8 cellular contexts compared by ENCODE assay signal in genomic region chr7:83655951-83656556, GRCh38. TPM values are rescaled to one million over a fixed set of nuclear protein-coding genes. Genes with fewer than 3 reads are reported as not detected.
DNase-seq lines count a peak whose midpoint lies in the region; ATAC-seq, FAIRE-seq and TF ChIP-seq lines count a peak whose summit lies in the region.

No MANE protein-coding gene starts in this region.

- ATAC-seq in HG03135 (IDR thresholded peaks at IDR 0.05; ENCODE audit: unreplicated experiment): peak; percentile 95
- ATAC-seq in HG03469 (IDR thresholded peaks at IDR 0.05; ENCODE audit: unreplicated experiment): no peak

- H3K4me3 ChIP-seq in AG09309 (ENCODE audit: control insufficient read depth, low read depth, low read length) (no peak overlapping the region), choroid plexus epithelial cell (ENCODE audit: low read depth, low read length) (no peak overlapping the region)

- peak; percentile 38 for FAIRE-seq in GM18507 (lab: Jason Lieb, UNC)

- peak; percentile 4 for DNase-seq in AG09309 (ENCODE audit: low read depth)
- DNase-seq in GM18507 (ENCODE audit: extremely low spot score, insufficient read length, low read depth): no peak
- peak; percentile 41 for DNase-seq in NCI-H345 treated with DMSO at 0.1 percent for 48 hours (lab: John Stamatoyannopoulos, UW; ENCODE audit: unreplicated experiment)
- DNase-seq in choroid plexus epithelial cell (ENCODE audit: low read depth): peak; percentile 81
- peak; percentile 70 for DNase-seq in myocyte (ENCODE audit: low read depth)
- no peak for DNase-seq in stimulated activated CD4-positive, alpha-beta T cell treated with anti-CD3 and anti-CD28 coated beads, Interleukin-4, amount 100 ng/mL, for 1 hour

- peak; percentile 80 for TF ChIP-seq CTCF in AG09309 (IDR thresholded peaks at IDR 0.05; ENCODE audit: control insufficient read depth, insufficient read depth, low read depth, low read length, missing control alignments)
- TF ChIP-seq CTCF in choroid plexus epithelial cell (conservative IDR thresholded peaks at IDR 0.05; ENCODE audit: low read depth, low read length): peak; percentile 89

RNA-seq across cellular contexts. Expression of gene SEMA3E, which starts 7.1 kb away (rescaled TPM):
- 2.4 and 3.2 TPM in 2 replicates for total RNA-seq in myocyte
- polyA plus RNA-seq in myocyte (2012): 0.63 TPM

Comparison
In these comparisons a context has a peak if more than half of its experiments do, and no peak if none do; other contexts are left out.
1. DNase-seq: peak in AG09309 (single experiment), NCI-H345 treated with DMSO at 0.1 percent for 48 hours (single experiment), choroid plexus epithelial cell (single experiment) and myocyte (single experiment); none in GM18507 (single experiment) and stimulated activated CD4-positive, alpha-beta T cell treated with anti-CD3 and anti-CD28 coated beads, Interleukin-4, amount 100 ng/mL, for 1 hour (single experiment).